Comparison of ENCODE assay signal across 10 cellular contexts in the genomic region with DNA sequence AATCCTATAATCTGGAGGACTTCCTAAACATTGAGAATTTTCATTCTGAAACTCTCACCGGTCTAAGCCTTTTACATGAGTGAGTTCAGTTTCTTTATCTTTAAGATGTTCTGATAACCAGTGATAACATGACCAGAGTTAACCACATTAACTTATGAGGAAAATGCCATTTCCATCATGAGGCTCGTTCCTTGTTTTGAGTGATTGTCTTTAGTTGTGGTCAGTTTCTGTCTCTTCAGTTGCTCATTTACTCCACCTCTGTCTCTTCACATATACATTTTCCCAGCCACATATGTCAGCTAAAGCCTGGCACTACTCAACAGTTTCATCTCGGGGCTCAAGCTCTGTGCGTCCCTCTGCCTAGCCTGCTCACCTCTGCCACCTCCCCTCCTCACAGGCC.
DNase-seq lines count a peak whose midpoint lies in the region; ATAC-seq and TF ChIP-seq lines count a peak whose summit lies in the region.
"Had no signal": no experiment of that assay in that cellular context is flagged by ENCODE, and none has a peak within 500 bp of the region (broad histone marks: within the 10 kb centered on the region; RNA-seq: fewer than 3 reads in every experiment).

No MANE protein-coding gene starts in this region.

- H3K27ac Mint-ChIP-seq in osteocyte (ENCODE audit: unreplicated experiment), result peak overlapping the region; percentile 95

- H3K4me1 ChIP-seq in right atrium auricular region (peaks cover 0 to 9% of the 10 kb centered on the region in 2 donors), vagina (peaks cover 45% of the 10 kb centered on the region)

- DNase-seq in right atrium auricular region (ENCODE audit: low spot score) (no peak), Right ventricle myocardium inferior (ENCODE audit: missing footprints) (no peak), dorsolateral prefrontal cortex (no peak), osteocyte (ENCODE audit: extremely low spot score, unreplicated experiment) (no peak), vagina (ENCODE audit: extremely low spot score in 2 of 2) (no peak), DMS79 (lab: John Stamatoyannopoulos, UW) (no peak)
- DNase-seq: foreskin keratinocyte had no signal

- intact Hi-C loops in Right ventricle myocardium inferior (cut with DNase I), result no loop called here
- intact Hi-C loops in dorsolateral prefrontal cortex (cut with DNase I), result no loop called here
- intact Hi-C loops in vagina (cut with DNase I), result loop anchor here (10.0 kb wide), 1 partner anchor 49 kb away; no protein-coding TSS in a partner anchor

- no peaks in the 10 kb centered on the region for H3K9me3 Mint-ChIP-seq in osteocyte (ENCODE audit: unreplicated experiment)

- H3K9me3 ChIP-seq in right atrium auricular region, result no peaks in the 10 kb centered on the region
- no peaks in the 10 kb centered on the region for H3K9me3 ChIP-seq in vagina
- H3K9me3 ChIP-seq: BLaER1 had no signal

- H3K27me3 Mint-ChIP-seq in osteocyte (ENCODE audit: unreplicated experiment), result no peaks in the 10 kb centered on the region

- H3K36me3 Mint-ChIP-seq in osteocyte (ENCODE audit: unreplicated experiment), result peaks cover 5% of the 10 kb centered on the region

- ATAC-seq in Right ventricle myocardium inferior (no peak), HG03039 (IDR thresholded peaks at IDR 0.05; ENCODE audit: unreplicated experiment) (no peak), GM19395 (IDR thresholded peaks at IDR 0.05; ENCODE audit: unreplicated experiment) (no peak)
- ATAC-seq: foreskin keratinocyte had no signal

- no peak overlapping the region for H3K4me3 Mint-ChIP-seq in osteocyte (ENCODE audit: unreplicated experiment)

- H3K36me3 ChIP-seq in right atrium auricular region (no peaks in the 10 kb centered on the region), vagina (no peaks in the 10 kb centered on the region)

- TF ChIP-seq CTCF in right atrium auricular region (IDR thresholded peaks at IDR 0.05) (no peak), dorsolateral prefrontal cortex (IDR thresholded peaks at IDR 0.05 in 54 of 56, conservative IDR thresholded peaks at IDR 0.05 in 2 of 56; ENCODE audit: low read depth in 1 of 56, partially characterized antibody in 56 of 56) (no peak), osteocyte (IDR thresholded peaks at IDR 0.05) (no peak), vagina (IDR thresholded peaks at IDR 0.05) (no peak)

- H3K27me3 ChIP-seq in right atrium auricular region (no peaks in the 10 kb centered on the region), dorsolateral prefrontal cortex (no peaks in the 10 kb centered on the region), vagina (no peaks in the 10 kb centered on the region)
- H3K27me3 ChIP-seq: BLaER1, foreskin keratinocyte had no signal

- peaks cover 64% of the 10 kb centered on the region for H3K4me1 Mint-ChIP-seq in osteocyte (ENCODE audit: unreplicated experiment)

- H3K4me3 ChIP-seq in right atrium auricular region, result no peak overlapping the region
- H3K4me3 ChIP-seq in dorsolateral prefrontal cortex, result no peak overlapping the region
- no peak overlapping the region for H3K4me3 ChIP-seq in vagina
- H3K4me3 ChIP-seq: BLaER1 had no signal

- TF ChIP-seq POLR2A in vagina (IDR thresholded peaks at IDR 0.05), result no peak

- H3K27ac ChIP-seq in right atrium auricular region (peak overlapping the region; percentile 53 to 79), dorsolateral prefrontal cortex (peak overlapping the region in 37 of 59 donors; percentile 1 to 90 (median 74)), vagina (peak overlapping the region; percentile 83)
- H3K27ac ChIP-seq: BLaER1 had no signal
